Comparison of ENCODE assay signal across 23 cellular contexts in genomic region chr1:24827737-24828136, GRCh38.
A peak's percentile ranks its signal among the peaks of the same experiment; 100 is the strongest.
DNase-seq lines count a peak whose midpoint lies in the region; ATAC-seq, FAIRE-seq and TF ChIP-seq lines count a peak whose summit lies in the region.
"Had no signal": no experiment of that assay in that cellular context is flagged by ENCODE, and none has a peak within 500 bp of the region (broad histone marks: within the 10 kb centered on the region; RNA-seq: fewer than 3 reads in every experiment).

No MANE protein-coding gene starts in this region.

- H3K9me3 Mint-ChIP-seq in osteocyte (ENCODE audit: unreplicated experiment): no peaks in the 10 kb centered on the region
- H3K9me3 Mint-ChIP-seq: activated T-helper 1 cell treated with anti-CD3 and anti-CD28 coated beads, Interleukin-12 subunit alpha, Interleukin-12 subunit beta, Interleukin-2, Interleukin-4 antibody, amounts not matched to agents 30 ng/mL and 10 ng/mL and 1 ng/mL, durations not matched to agents 14 hours and 24 hours and 36 hours; endodermal cell; neural crest cell; stimulated activated memory B cell treated with anti-CD40 and anti-IgM and Interleukin-4, amounts not matched to agents 10 μg/mL and 1 μg/mL and 100 μg/mL, for 72 hours; T-helper 2 cell treated with Interferon-gamma antibody and Interleukin-4, amounts not matched to agents 5 μg/mL and 100 μg/mL, for 36 hours had no signal

- FAIRE-seq in endometrium (lab: Jason Lieb, UNC): peak; percentile 87

- H3K4me1 ChIP-seq in Karpas-422 (ENCODE audit: low read length): peaks cover 74% of the 10 kb centered on the region
- H3K4me1 ChIP-seq: colonic mucosa had no signal

- DNase-seq in AG10803 (ENCODE audit: low read depth) (peak; percentile 39), Karpas-422 (no peak), osteocyte (ENCODE audit: extremely low spot score, unreplicated experiment) (no peak)
- DNase-seq in activated naive CD4-positive, alpha-beta T cell treated with anti-CD3 and anti-CD28 coated beads, Interleukin-2, amount 50 U/mL, for 16 hours: no peak
- DNase-seq in activated T-cell treated with anti-CD3 and anti-CD28 coated beads, Interleukin-2, amount 50 U/mL, for 48 hours: no peak
- DNase-seq: colonic mucosa, DMS79 treated with DMSO at 0.1 percent for 48 hours, endodermal cell, kidney glomerular epithelial cell, NCI-H1105, NCI-H2081 treated with DMSO at 0.1 percent for 48 hours, NCI-H524 treated with DMSO at 0.1 percent for 48 hours, SIG-M5 had no signal

- no peak overlapping the region for H2AFZ ChIP-seq in Karpas-422 (ENCODE audit: low read length)

- H3K9me3 ChIP-seq in Karpas-422 (ENCODE audit: low read length): no peaks in the 10 kb centered on the region
- H3K9me3 ChIP-seq: colonic mucosa, gastroesophageal sphincter, thoracic aorta had no signal

- no peak overlapping the region for H3K4me3 Mint-ChIP-seq in osteocyte (ENCODE audit: unreplicated experiment)
- H3K4me3 Mint-ChIP-seq: activated naive CD8-positive, alpha-beta T cell; activated T-helper 1 cell treated with anti-CD3 and anti-CD28 coated beads, Interleukin-12 subunit alpha, Interleukin-12 subunit beta, Interleukin-2, Interleukin-4 antibody, amounts not matched to agents 30 ng/mL and 10 ng/mL and 1 ng/mL, durations not matched to agents 14 hours and 24 hours and 36 hours; endodermal cell; neural crest cell; stimulated activated memory B cell treated with anti-CD40 and anti-IgM and Interleukin-4, amounts not matched to agents 10 μg/mL and 1 μg/mL and 100 μg/mL, for 72 hours; T-helper 2 cell treated with Interferon-gamma antibody and Interleukin-4, amounts not matched to agents 5 μg/mL and 100 μg/mL, for 36 hours had no signal

- ATAC-seq in HG02840 (IDR thresholded peaks at IDR 0.05; ENCODE audit: low FRiP score, unreplicated experiment): no peak
- ATAC-seq in HG02571 (IDR thresholded peaks at IDR 0.05; ENCODE audit: unreplicated experiment): no peak
- ATAC-seq: gastroesophageal sphincter; stimulated activated memory B cell treated with anti-CD40 and anti-IgM and Interleukin-4, amounts not matched to agents 10 μg/mL and 1 μg/mL and 100 μg/mL, for 72 hours had no signal

- no peaks in the 10 kb centered on the region for H3K27me3 ChIP-seq in Karpas-422 (ENCODE audit: low read length)
- H3K27me3 ChIP-seq: colonic mucosa, gastroesophageal sphincter had no signal

- H3K9ac ChIP-seq in Karpas-422 (ENCODE audit: low read length): peak overlapping the region; percentile 35; the same call in 1 of the 2 replicates

- no peaks in the 10 kb centered on the region for H3K27me3 Mint-ChIP-seq in osteocyte (ENCODE audit: unreplicated experiment)
- H3K27me3 Mint-ChIP-seq: stimulated activated memory B cell treated with anti-CD40 and anti-IgM and Interleukin-4, amounts not matched to agents 10 μg/mL and 1 μg/mL and 100 μg/mL, for 72 hours had no signal

- H3K4me3 ChIP-seq in AG10803 (ENCODE audit: low read length) (no peak overlapping the region), Karpas-422 (ENCODE audit: low read length) (peak overlapping the region; percentile 20; the same call in 1 of the 2 replicates)
- H3K4me3 ChIP-seq: colonic mucosa, gastroesophageal sphincter, thoracic aorta had no signal

- peak overlapping the region; percentile 88 for H3K27ac Mint-ChIP-seq in osteocyte (ENCODE audit: unreplicated experiment)
- H3K27ac Mint-ChIP-seq: activated naive CD8-positive, alpha-beta T cell; activated T-helper 1 cell treated with anti-CD3 and anti-CD28 coated beads, Interleukin-12 subunit alpha, Interleukin-12 subunit beta, Interleukin-2, Interleukin-4 antibody, amounts not matched to agents 30 ng/mL and 10 ng/mL and 1 ng/mL, durations not matched to agents 14 hours and 24 hours and 36 hours; endodermal cell; T-helper 2 cell treated with Interferon-gamma antibody and Interleukin-4, amounts not matched to agents 5 μg/mL and 100 μg/mL, for 36 hours had no signal

- 0 out of 2 replicates have a peak, but pooled peaks cover 6% of the 10 kb centered on the region for H4K20me1 ChIP-seq in Karpas-422 (ENCODE audit: insufficient read depth, low read depth, low read length)

- peaks cover 4% of the 10 kb centered on the region; the same call in 1 of the 2 replicates for H3K36me3 ChIP-seq in Karpas-422 (ENCODE audit: insufficient read depth, low read length)
- H3K36me3 ChIP-seq: colonic mucosa, thoracic aorta had no signal

- H3K4me2 ChIP-seq in Karpas-422 (ENCODE audit: low read depth, low read length, poor library complexity, severe bottlenecking): peak overlapping the region; percentile 64

- H3K9me2 ChIP-seq in Karpas-422 (replicated peaks; ENCODE audit: insufficient read depth, low read length): no peaks in the 10 kb centered on the region

- no peak for TF ChIP-seq CTCF in AG10803 (conservative IDR thresholded peaks at IDR 0.05; ENCODE audit: low read length)
- no peak for TF ChIP-seq CTCF in osteocyte (IDR thresholded peaks at IDR 0.05)

- H3K27ac ChIP-seq in Karpas-422 (ENCODE audit: low read length): peak overlapping the region; percentile 80
- H3K27ac ChIP-seq: colonic mucosa had no signal

- peaks cover 10% of the 10 kb centered on the region for H3K36me3 Mint-ChIP-seq in osteocyte (ENCODE audit: unreplicated experiment)
- H3K36me3 Mint-ChIP-seq: activated naive CD8-positive, alpha-beta T cell; stimulated activated memory B cell treated with anti-CD40 and anti-IgM and Interleukin-4, amounts not matched to agents 10 μg/mL and 1 μg/mL and 100 μg/mL, for 72 hours had no signal

- peaks cover 88% of the 10 kb centered on the region for H3K79me2 ChIP-seq in Karpas-422 (ENCODE audit: low read length)

- H3K4me1 Mint-ChIP-seq in osteocyte (ENCODE audit: unreplicated experiment): peaks cover 72% of the 10 kb centered on the region
